1 cellular context compared by ENCODE assay signal in the genomic region with DNA sequence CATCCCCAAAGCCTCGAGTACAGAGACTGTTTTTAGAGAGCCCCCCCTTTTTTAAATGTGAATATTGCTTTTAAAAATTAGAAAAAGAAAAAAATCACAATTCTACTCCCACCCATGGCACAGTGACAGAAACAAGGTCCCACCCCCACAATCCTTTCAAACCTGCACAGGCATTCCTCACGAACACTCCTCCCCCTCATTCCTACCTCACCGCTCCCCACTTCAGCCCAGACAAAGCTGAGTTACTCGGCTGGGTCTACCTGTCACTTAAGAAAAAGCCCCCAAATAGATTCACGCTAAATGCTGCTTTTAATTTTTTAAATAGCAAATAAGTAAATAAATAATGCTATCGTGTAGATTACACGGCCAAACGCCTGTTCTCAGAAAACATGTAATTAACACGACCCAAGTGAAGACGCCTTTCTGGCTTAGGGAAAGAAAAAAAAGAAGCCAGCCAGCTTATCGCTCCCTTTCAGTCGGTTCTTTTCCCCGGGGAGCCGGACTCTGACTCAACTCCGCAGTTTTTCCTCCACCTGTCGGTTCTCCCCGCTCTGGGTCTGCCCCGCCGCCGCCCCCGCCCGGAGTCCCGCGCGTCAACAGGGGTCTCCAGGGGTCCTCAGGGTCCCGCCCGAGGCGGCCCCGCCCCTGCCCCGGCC.
TF ChIP-seq lines count a peak whose summit lies in the region.

No MANE protein-coding gene starts in this region.

TF ChIP-seq in SK-N-SH, 30 proteins besides CTCF, POLR2A, EP300 and RAD21 (continued from another document):
- TF ChIP-seq, protein P1, sequence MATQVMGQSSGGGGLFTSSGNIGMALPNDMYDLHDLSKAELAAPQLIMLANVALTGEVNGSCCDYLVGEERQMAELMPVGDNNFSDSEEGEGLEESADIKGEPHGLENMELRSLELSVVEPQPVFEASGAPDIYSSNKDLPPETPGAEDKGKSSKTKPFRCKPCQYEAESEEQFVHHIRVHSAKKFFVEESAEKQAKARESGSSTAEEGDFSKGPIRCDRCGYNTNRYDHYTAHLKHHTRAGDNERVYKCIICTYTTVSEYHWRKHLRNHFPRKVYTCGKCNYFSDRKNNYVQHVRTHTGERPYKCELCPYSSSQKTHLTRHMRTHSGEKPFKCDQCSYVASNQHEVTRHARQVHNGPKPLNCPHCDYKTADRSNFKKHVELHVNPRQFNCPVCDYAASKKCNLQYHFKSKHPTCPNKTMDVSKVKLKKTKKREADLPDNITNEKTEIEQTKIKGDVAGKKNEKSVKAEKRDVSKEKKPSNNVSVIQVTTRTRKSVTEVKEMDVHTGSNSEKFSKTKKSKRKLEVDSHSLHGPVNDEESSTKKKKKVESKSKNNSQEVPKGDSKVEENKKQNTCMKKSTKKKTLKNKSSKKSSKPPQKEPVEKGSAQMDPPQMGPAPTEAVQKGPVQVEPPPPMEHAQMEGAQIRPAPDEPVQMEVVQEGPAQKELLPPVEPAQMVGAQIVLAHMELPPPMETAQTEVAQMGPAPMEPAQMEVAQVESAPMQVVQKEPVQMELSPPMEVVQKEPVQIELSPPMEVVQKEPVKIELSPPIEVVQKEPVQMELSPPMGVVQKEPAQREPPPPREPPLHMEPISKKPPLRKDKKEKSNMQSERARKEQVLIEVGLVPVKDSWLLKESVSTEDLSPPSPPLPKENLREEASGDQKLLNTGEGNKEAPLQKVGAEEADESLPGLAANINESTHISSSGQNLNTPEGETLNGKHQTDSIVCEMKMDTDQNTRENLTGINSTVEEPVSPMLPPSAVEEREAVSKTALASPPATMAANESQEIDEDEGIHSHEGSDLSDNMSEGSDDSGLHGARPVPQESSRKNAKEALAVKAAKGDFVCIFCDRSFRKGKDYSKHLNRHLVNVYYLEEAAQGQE (IDR thresholded peaks at IDR 0.05; ENCODE audit: low read depth, low read length), result no peak
- TF ChIP-seq FOXJ3 (CRISPR knock-in tag; IDR thresholded peaks at IDR 0.05), result no peak
- TF ChIP-seq CHD2 (IDR thresholded peaks at IDR 0.05; ENCODE audit: low read length, partially characterized antibody), result no peak
- no peak for TF ChIP-seq YY1 (IDR thresholded peaks at IDR 0.05; ENCODE audit: low read depth)
- no peak for TF ChIP-seq RCOR1 (IDR thresholded peaks at IDR 0.05; ENCODE audit: low read length)
- TF ChIP-seq, protein P2, sequence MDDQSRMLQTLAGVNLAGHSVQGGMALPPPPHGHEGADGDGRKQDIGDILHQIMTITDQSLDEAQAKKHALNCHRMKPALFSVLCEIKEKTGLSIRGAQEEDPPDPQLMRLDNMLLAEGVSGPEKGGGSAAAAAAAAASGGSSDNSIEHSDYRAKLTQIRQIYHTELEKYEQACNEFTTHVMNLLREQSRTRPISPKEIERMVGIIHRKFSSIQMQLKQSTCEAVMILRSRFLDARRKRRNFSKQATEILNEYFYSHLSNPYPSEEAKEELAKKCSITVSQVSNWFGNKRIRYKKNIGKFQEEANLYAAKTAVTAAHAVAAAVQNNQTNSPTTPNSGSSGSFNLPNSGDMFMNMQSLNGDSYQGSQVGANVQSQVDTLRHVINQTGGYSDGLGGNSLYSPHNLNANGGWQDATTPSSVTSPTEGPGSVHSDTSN (IDR thresholded peaks at IDR 0.05), result no peak
- TF ChIP-seq, protein P3, sequence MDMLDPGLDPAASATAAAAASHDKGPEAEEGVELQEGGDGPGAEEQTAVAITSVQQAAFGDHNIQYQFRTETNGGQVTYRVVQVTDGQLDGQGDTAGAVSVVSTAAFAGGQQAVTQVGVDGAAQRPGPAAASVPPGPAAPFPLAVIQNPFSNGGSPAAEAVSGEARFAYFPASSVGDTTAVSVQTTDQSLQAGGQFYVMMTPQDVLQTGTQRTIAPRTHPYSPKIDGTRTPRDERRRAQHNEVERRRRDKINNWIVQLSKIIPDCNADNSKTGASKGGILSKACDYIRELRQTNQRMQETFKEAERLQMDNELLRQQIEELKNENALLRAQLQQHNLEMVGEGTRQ (IDR thresholded peaks at IDR 0.05; ENCODE audit: borderline replicate concordance, low read depth, low read length), result no peak
